8 cellular contexts compared by ENCODE assay signal in the genomic region with DNA sequence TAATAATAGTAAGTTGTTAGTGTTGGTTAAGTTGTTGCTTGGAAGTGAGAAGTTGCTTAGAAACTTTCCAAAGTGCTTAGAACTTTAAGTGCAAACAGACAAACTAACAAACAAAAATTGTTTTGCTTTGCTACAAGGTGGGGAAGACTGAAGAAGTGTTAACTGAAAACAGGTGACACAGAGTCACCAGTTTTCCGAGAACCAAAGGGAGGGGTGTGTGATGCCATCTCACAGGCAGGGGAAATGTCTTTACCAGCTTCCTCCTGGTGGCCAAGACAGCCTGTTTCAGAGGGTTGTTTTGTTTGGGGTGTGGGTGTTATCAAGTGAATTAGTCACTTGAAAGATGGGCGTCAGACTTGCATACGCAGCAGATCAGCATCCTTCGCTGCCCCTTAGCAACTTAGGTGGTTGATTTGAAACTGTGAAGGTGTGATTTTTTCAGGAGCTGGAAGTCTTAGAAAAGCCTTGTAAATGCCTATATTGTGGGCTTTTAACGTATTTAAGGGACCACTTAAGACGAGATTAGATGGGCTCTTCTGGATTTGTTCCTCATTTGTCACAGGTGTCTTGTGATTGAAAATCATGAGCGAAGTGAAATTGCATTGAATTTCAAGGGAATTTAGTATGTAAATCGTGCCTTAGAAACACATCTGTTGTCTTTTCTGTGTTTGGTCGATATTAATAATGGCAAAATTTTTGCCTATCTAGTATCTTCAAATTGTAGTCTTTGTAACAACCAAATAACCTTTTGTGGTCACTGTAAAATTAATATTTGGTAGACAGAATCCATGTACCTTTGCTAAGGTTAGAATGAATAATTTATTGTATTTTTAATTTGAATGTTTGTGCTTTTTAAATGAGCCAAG. TPM values are rescaled to one million over a fixed set of nuclear protein-coding genes. Genes with fewer than 3 reads are reported as not detected.
A peak's percentile ranks its signal among the peaks of the same experiment; 100 is the strongest.
DNase-seq lines count a peak whose midpoint lies in the region; ATAC-seq, FAIRE-seq and TF ChIP-seq lines count a peak whose summit lies in the region.

No MANE protein-coding gene starts in this region.

- WGBS in neuronal stem cell (ENCODE audit: extremely low coverage in 2 of 2, insufficient read length in 2 of 2, insufficient replicate concordance in 1 of 2), 2 donors, result no CpG with 5 or more reads among the region's 9 CpGs

- peak overlapping the region; percentile 99 for H3K27ac ChIP-seq in keratinocyte (ENCODE audit: control insufficient read depth, insufficient read depth, low read length)
- no peak overlapping the region for H3K27ac ChIP-seq in neuronal stem cell (replicated peaks; ENCODE audit: low read length)

- no peaks in the 10 kb centered on the region for H3K9me1 ChIP-seq in keratinocyte (ENCODE audit: control insufficient read depth, extremely low read depth, insufficient read depth, low read length)

- no peak overlapping the region for H3K4ac ChIP-seq in neuronal stem cell (ENCODE audit: low read length)

- no peak overlapping the region for H2BK12ac ChIP-seq in neuronal stem cell (ENCODE audit: low read length)

- H3K36me3 Mint-ChIP-seq in T-helper 17 cell (ENCODE audit: low read depth), result peaks cover 25% of the 10 kb centered on the region

- peaks cover 66% of the 10 kb centered on the region for H3K79me2 ChIP-seq in keratinocyte (ENCODE audit: control insufficient read depth, insufficient read depth, low read length)

- peak; percentile 84 for DNase-seq in activated gamma-delta T cell treated with Interleukin-2 at 50 U/mL for 16 hours
- DNase-seq in activated gamma-delta T cell (lab: John Stamatoyannopoulos, UW), result no peak
- peak; percentile 41 to 71 (median 62) for DNase-seq in T-helper 17 cell
- DNase-seq in astrocyte of the hippocampus (ENCODE audit: low read depth, low spot score), result peak; percentile 79
- DNase-seq in keratinocyte (ENCODE audit: low read depth, low spot score), result no peak
- DNase-seq in stimulated activated CD4-positive, alpha-beta T cell treated with anti-CD3 and anti-CD28 coated beads, Interleukin-2, amount 100 ng/mL, for 4 hours (ENCODE audit: low read depth), result peak; percentile 84
- no peak for DNase-seq in neuronal stem cell (ENCODE audit: low spot score)

- peaks cover 6% of the 10 kb centered on the region for H3K79me1 ChIP-seq in neuronal stem cell (ENCODE audit: low read depth, low read length)

- H3K23ac ChIP-seq in neuronal stem cell (ENCODE audit: low read depth, low read length, poor library complexity), result no peak overlapping the region

- H3K4me1 Mint-ChIP-seq in T-helper 17 cell, result peaks cover 70% of the 10 kb centered on the region

- dilution Hi-C loops in keratinocyte (cut with MboI; ENCODE audit: extremely low pct_ligation_motif_present, low sequenced_read_pairs), result no loop called here

- H3K4me1 ChIP-seq in keratinocyte (ENCODE audit: control insufficient read depth, extremely low read depth, insufficient read depth, low read length), result peaks cover 48% of the 10 kb centered on the region
- H3K4me1 ChIP-seq in neuronal stem cell (ENCODE audit: control insufficient read depth in 2 of 2, insufficient read depth in 1 of 2, low read depth in 1 of 2, low read length in 2 of 2), result peaks cover 32 to 40% of the 10 kb centered on the region in 2 donors

- no peak overlapping the region for H2BK15ac ChIP-seq in neuronal stem cell (ENCODE audit: low read length)

- no peak for FAIRE-seq in keratinocyte (lab: Jason Lieb, UNC)

- H3K27ac Mint-ChIP-seq in T-helper 17 cell, result peak overlapping the region; percentile 100

- H2AFZ ChIP-seq in keratinocyte (ENCODE audit: control insufficient read depth, low read length) (no peak overlapping the region), neuronal stem cell (ENCODE audit: low read length) (no peak overlapping the region)

- no peak overlapping the region for H4K8ac ChIP-seq in neuronal stem cell (ENCODE audit: low read depth, low read length)

- H4K20me1 ChIP-seq in keratinocyte (ENCODE audit: control insufficient read depth, extremely low read depth, insufficient read depth, low read length), result peaks cover 58% of the 10 kb centered on the region

- H3K18ac ChIP-seq in neuronal stem cell (ENCODE audit: low read length), result no peak overlapping the region

- no peak overlapping the region for H3K14ac ChIP-seq in neuronal stem cell (ENCODE audit: low read length)

- no peaks in the 10 kb centered on the region for H3K27me3 Mint-ChIP-seq in T-helper 17 cell

- H3K4me3 Mint-ChIP-seq in T-helper 17 cell, result peak overlapping the region; percentile 100

- H3K4me2 ChIP-seq in keratinocyte (ENCODE audit: control insufficient read depth, extremely low read depth, insufficient read depth, low read depth, low read length) (peak overlapping the region; percentile 96), neuronal stem cell (ENCODE audit: insufficient read depth, low read length, poor library complexity, severe bottlenecking) (no peak overlapping the region)

- peak; percentile 59 for ATAC-seq in T-helper 17 cell
- ATAC-seq in HG03378 (IDR thresholded peaks at IDR 0.05; ENCODE audit: unreplicated experiment), result no peak

- H2BK120ac ChIP-seq in neuronal stem cell (ENCODE audit: low read depth, low read length), result no peak overlapping the region

- H3K36me3 ChIP-seq in keratinocyte (ENCODE audit: control insufficient read depth in 2 of 2, extremely low read depth in 1 of 2, insufficient read depth in 2 of 2, low read length in 2 of 2) (peaks cover 0 to 23% of the 10 kb centered on the region in 2 experiments), neuronal stem cell (replicated peaks in 1 of 2; ENCODE audit: control insufficient read depth in 2 of 2, insufficient read depth in 2 of 2, low read length in 2 of 2) (peaks cover 3 to 65% of the 10 kb centered on the region in 2 donors)

- no peaks in the 10 kb centered on the region for H3K27me3 ChIP-seq in keratinocyte (ENCODE audit: control insufficient read depth, extremely low read depth, insufficient read depth, low read length)
- H3K27me3 ChIP-seq in neuronal stem cell (ENCODE audit: control insufficient read depth in 3 of 3, insufficient read depth in 3 of 3, low read depth in 1 of 3, low read length in 3 of 3), result no peaks in the 10 kb centered on the region

- H4K91ac ChIP-seq in neuronal stem cell (ENCODE audit: low read depth, low read length, poor library complexity), result no peak overlapping the region

- H2BK5ac ChIP-seq in neuronal stem cell (ENCODE audit: low read length), result no peak overlapping the region

- no peak overlapping the region for H2AK5ac ChIP-seq in neuronal stem cell (ENCODE audit: low read depth, low read length)

- H3K9me3 ChIP-seq in T-helper 17 cell (ENCODE audit: control insufficient read depth, low read length, poor library complexity, severe bottlenecking), result peaks cover 2% of the 10 kb centered on the region
- no peaks in the 10 kb centered on the region for H3K9me3 ChIP-seq in keratinocyte (ENCODE audit: control insufficient read depth, low read depth, low read length)
- no peaks in the 10 kb centered on the region for H3K9me3 ChIP-seq in neuronal stem cell (replicated peaks in 1 of 2; ENCODE audit: control insufficient read depth in 2 of 2, insufficient read depth in 1 of 2, low read depth in 1 of 2, low read length in 2 of 2)

- H3K4me3 ChIP-seq in keratinocyte (ENCODE audit: control insufficient read depth in 2 of 3, extremely low read depth in 1 of 3, insufficient read depth in 2 of 3, low read depth in 1 of 3, low read length in 3 of 3) (peak overlapping the region; percentile 74 to 97 (median 93)), neuronal stem cell (ENCODE audit: low read length in 2 of 2) (peak overlapping the region in 1 of 2 donors; percentile 88)

- H3K9ac ChIP-seq in keratinocyte (ENCODE audit: control insufficient read depth, extremely low read depth, insufficient read depth, low read length) (peak overlapping the region; percentile 100), neuronal stem cell (ENCODE audit: low read depth, low read length, poor library complexity) (no peak overlapping the region)

- TF ChIP-seq CTCF in keratinocyte (optimal IDR thresholded peaks at IDR 0.05 in 1 of 3, IDR thresholded peaks at IDR 0.05 in 1 of 3, conservative IDR thresholded peaks at IDR 0.05 in 1 of 3; ENCODE audit: extremely low read depth in 1 of 3, insufficient read depth in 2 of 3, low read length in 3 of 3), result peak; percentile 6 to 24 (median 12)

RNA-seq across cellular contexts. Expression of gene NEAT1, which starts 2.7 kb away (rescaled TPM):
- total RNA-seq in T-helper 17 cell, result 100 to 1,000 TPM; 554 to 555 TPM
- polyA plus RNA-seq in keratinocyte, result 66.5 to 270 TPM (median 171 TPM) in 3 replicates
- polyA plus RNA-seq in keratinocyte (2011; ENCODE audit: low read depth), result 1,124 TPM
- polyA plus RNA-seq in keratinocyte (2011; cell fraction: cytosol; rRNA removed), result 5.3 and 11.3 TPM in 2 replicates
- 1,267 and 1,668 TPM in 2 replicates for polyA plus RNA-seq in keratinocyte (2011; cell fraction: nucleus; rRNA removed)
- 218 and 908 TPM in 2 replicates for polyA plus RNA-seq in keratinocyte (2012; ENCODE audit: low replicate concordance)
- 73.3 to 442 TPM (median 228 TPM) in 3 replicates for polyA minus RNA-seq in keratinocyte
- 8.4 TPM for polyA minus RNA-seq in keratinocyte (2011; cell fraction: cytosol; rRNA and poly(A)+ RNA removed)
- polyA minus RNA-seq in keratinocyte (2011; cell fraction: nucleus; rRNA and poly(A)+ RNA removed), result 402 and 1,225 TPM in 2 replicates
- polyA plus RNA-seq in neuronal stem cell (2013, experiment 1 of 2), result 2.0 TPM
- 2.5 TPM for polyA plus RNA-seq in neuronal stem cell (2013, experiment 2 of 2)

RNA-seq across cellular contexts. Expression of gene FRMD8, which starts 38.9 kb away (rescaled TPM):
- 10 to 100 TPM; 29.2 to 37.5 TPM for total RNA-seq in T-helper 17 cell
- 24.1 to 47.3 TPM (median 25.0 TPM) in 3 replicates for polyA plus RNA-seq in keratinocyte
- polyA plus RNA-seq in keratinocyte (2011; ENCODE audit: low read depth), result 8.5 TPM
- polyA plus RNA-seq in keratinocyte (2011; cell fraction: cytosol; rRNA removed), result 20.8 and 29.3 TPM in 2 replicates
- polyA plus RNA-seq in keratinocyte (2011; cell fraction: nucleus; rRNA removed), result 58.8 and 74.9 TPM in 2 replicates
- polyA plus RNA-seq in keratinocyte (2012; ENCODE audit: low replicate concordance), result 20.8 and 30.9 TPM in 2 replicates
- 28.2 to 54.5 TPM (median 34.5 TPM) in 3 replicates for polyA minus RNA-seq in keratinocyte
- 64.1 TPM for polyA minus RNA-seq in keratinocyte (2011; cell fraction: cytosol; rRNA and poly(A)+ RNA removed)
- 56.0 and 58.9 TPM in 2 replicates for polyA minus RNA-seq in keratinocyte (2011; cell fraction: nucleus; rRNA and poly(A)+ RNA removed)
- 5.9 TPM for polyA plus RNA-seq in neuronal stem cell (2013, experiment 1 of 2)
- polyA plus RNA-seq in neuronal stem cell (2013, experiment 2 of 2), result 6.1 TPM

RNA-seq across cellular contexts. Expression of gene SLC25A45, which starts 42.9 kb away (rescaled TPM):
- 10 to 100 TPM; 57.7 to 61.6 TPM for total RNA-seq in T-helper 17 cell
- polyA plus RNA-seq in keratinocyte, result 0.20 to 0.46 TPM (median 0.25 TPM) in 3 replicates
- 0.25 TPM for polyA plus RNA-seq in keratinocyte (2011; ENCODE audit: low read depth)
- 0.10 and 0.12 TPM in 2 replicates for polyA plus RNA-seq in keratinocyte (2011; cell fraction: cytosol; rRNA removed)
- polyA plus RNA-seq in keratinocyte (2011; cell fraction: nucleus; rRNA removed), result 1.1 and 1.2 TPM in 2 replicates
- 0.50 and 0.66 TPM in 2 replicates for polyA plus RNA-seq in keratinocyte (2012; ENCODE audit: low replicate concordance)
- 0.30 to 0.93 TPM (median 0.59 TPM) in 3 replicates for polyA minus RNA-seq in keratinocyte
- not detected for polyA minus RNA-seq in keratinocyte (2011; cell fraction: cytosol; rRNA and poly(A)+ RNA removed)
- polyA minus RNA-seq in keratinocyte (2011; cell fraction: nucleus; rRNA and poly(A)+ RNA removed), result 0.95 and 1.4 TPM in 2 replicates
- 0.43 TPM for polyA plus RNA-seq in neuronal stem cell (2013, experiment 1 of 2)
- 0.32 TPM for polyA plus RNA-seq in neuronal stem cell (2013, experiment 2 of 2)

Comparison
In these comparisons a context has a peak if more than half of its experiments do, and no peak if none do; other contexts are left out.
1. DNase-seq: peak in activated gamma-delta T cell treated with Interleukin-2 at 50 U/mL for 16 hours (single experiment), T-helper 17 cell (3 of 3), astrocyte of the hippocampus (single experiment) and stimulated activated CD4-positive, alpha-beta T cell treated with anti-CD3 and anti-CD28 coated beads, Interleukin-2, amount 100 ng/mL, for 4 hours (single experiment); none in activated gamma-delta T cell (single experiment), keratinocyte (single experiment) and neuronal stem cell (single experiment).